ENCODE assay signal across 1 cellular context in the genomic region with DNA sequence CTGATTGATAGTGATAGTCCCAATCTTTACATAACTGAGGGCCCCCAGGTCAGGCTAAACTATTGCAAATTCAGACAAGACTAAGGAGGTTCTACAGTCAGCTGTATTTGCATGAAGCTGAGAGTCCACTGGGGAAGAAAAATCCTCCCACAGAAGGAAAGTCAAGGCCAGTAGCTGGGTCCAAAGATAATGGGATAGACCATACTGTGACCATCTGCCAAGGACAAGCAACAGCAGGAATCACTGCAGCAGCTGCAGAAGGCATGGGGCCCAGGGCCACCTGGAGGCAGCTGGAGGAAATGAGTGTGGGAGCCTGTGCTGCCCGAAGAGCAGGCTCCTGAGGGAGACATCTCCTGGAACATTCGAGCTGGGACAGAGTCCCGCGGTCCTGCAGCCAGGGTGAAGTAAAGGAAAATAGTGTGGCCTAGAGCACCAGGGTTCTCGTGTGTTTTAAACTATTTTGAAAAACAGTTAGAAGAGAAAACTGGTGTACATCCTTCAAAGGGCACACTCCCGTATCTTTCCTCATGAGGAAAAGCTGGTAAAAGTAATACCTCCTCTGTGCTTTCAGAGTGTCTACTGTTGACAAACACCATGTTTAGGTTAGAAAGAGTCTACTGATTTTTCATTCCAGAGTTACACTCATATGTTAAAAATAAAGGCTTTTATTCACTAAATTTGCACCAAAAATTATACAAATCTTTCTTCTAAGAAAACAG.
TF ChIP-seq lines count a peak whose summit lies in the region.

No MANE protein-coding gene starts in this region.

TF ChIP-seq in HepG2, 621 proteins besides CTCF, POLR2A, EP300 and RAD21 (continued from another document and continues in another):
- TF ChIP-seq, protein P1, sequence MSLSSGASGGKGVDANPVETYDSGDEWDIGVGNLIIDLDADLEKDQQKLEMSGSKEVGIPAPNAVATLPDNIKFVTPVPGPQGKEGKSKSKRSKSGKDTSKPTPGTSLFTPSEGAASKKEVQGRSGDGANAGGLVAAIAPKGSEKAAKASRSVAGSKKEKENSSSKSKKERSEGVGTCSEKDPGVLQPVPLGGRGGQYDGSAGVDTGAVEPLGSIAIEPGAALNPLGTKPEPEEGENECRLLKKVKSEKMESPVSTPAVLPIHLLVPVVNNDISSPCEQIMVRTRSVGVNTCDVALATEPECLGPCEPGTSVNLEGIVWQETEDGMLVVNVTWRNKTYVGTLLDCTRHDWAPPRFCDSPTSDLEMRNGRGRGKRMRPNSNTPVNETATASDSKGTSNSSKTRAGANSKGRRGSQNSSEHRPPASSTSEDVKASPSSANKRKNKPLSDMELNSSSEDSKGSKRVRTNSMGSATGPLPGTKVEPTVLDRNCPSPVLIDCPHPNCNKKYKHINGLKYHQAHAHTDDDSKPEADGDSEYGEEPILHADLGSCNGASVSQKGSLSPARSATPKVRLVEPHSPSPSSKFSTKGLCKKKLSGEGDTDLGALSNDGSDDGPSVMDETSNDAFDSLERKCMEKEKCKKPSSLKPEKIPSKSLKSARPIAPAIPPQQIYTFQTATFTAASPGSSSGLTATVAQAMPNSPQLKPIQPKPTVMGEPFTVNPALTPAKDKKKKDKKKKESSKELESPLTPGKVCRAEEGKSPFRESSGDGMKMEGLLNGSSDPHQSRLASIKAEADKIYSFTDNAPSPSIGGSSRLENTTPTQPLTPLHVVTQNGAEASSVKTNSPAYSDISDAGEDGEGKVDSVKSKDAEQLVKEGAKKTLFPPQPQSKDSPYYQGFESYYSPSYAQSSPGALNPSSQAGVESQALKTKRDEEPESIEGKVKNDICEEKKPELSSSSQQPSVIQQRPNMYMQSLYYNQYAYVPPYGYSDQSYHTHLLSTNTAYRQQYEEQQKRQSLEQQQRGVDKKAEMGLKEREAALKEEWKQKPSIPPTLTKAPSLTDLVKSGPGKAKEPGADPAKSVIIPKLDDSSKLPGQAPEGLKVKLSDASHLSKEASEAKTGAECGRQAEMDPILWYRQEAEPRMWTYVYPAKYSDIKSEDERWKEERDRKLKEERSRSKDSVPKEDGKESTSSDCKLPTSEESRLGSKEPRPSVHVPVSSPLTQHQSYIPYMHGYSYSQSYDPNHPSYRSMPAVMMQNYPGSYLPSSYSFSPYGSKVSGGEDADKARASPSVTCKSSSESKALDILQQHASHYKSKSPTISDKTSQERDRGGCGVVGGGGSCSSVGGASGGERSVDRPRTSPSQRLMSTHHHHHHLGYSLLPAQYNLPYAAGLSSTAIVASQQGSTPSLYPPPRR (CRISPR knock-in tag; IDR thresholded peaks at IDR 0.05; ENCODE audit: borderline replicate concordance) = peak; percentile 38; the same call in 1 of the 2 replicates
- no peak for TF ChIP-seq E2F5 (CRISPR knock-in tag; conservative IDR thresholded peaks at IDR 0.05)
- peak; percentile 38; the same call in 1 of the 2 replicates for TF ChIP-seq ZNF564 (CRISPR knock-in tag; IDR thresholded peaks at IDR 0.05)
- TF ChIP-seq ZNF550 (CRISPR knock-in tag; IDR thresholded peaks at IDR 0.05; ENCODE audit: borderline replicate concordance) = no peak
- TF ChIP-seq JUN (CRISPR knock-in tag; IDR thresholded peaks at IDR 0.05) = no peak
- no peak for TF ChIP-seq U2AF2 (IDR thresholded peaks at IDR 0.05; ENCODE audit: low read depth, low read length)
- TF ChIP-seq, protein P2, sequence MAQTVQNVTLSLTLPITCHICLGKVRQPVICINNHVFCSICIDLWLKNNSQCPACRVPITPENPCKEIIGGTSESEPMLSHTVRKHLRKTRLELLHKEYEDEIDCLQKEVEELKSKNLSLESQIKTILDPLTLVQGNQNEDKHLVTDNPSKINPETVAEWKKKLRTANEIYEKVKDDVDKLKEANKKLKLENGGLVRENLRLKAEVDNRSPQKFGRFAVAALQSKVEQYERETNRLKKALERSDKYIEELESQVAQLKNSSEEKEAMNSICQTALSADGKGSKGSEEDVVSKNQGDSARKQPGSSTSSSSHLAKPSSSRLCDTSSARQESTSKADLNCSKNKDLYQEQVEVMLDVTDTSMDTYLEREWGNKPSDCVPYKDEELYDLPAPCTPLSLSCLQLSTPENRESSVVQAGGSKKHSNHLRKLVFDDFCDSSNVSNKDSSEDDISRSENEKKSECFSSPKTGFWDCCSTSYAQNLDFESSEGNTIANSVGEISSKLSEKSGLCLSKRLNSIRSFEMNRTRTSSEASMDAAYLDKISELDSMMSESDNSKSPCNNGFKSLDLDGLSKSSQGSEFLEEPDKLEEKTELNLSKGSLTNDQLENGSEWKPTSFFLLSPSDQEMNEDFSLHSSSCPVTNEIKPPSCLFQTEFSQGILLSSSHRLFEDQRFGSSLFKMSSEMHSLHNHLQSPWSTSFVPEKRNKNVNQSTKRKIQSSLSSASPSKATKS (CRISPR knock-in tag; IDR thresholded peaks at IDR 0.05) = no peak
- TF ChIP-seq ZMAT5 (CRISPR knock-in tag; IDR thresholded peaks at IDR 0.05; ENCODE audit: borderline replicate concordance, low read depth) = no peak
- TF ChIP-seq SAP130 (CRISPR knock-in tag; IDR thresholded peaks at IDR 0.05; ENCODE audit: low read depth) = peak; percentile 65
- TF ChIP-seq KDM4B (CRISPR knock-in tag; IDR thresholded peaks at IDR 0.05) = peak; percentile 85; the same call in 1 of the 2 replicates
- TF ChIP-seq DRAP1 (CRISPR knock-in tag; IDR thresholded peaks at IDR 0.05) = peak; percentile 51; the same call in 1 of the 2 replicates
- TF ChIP-seq RBFOX2 (IDR thresholded peaks at IDR 0.05; ENCODE audit: low read depth, low read length) = no peak
- TF ChIP-seq MTF1 (CRISPR knock-in tag; IDR thresholded peaks at IDR 0.05) = no peak
- peak; percentile 93; the same call in 1 of the 2 replicates for TF ChIP-seq ZNF691 (CRISPR knock-in tag; IDR thresholded peaks at IDR 0.05; ENCODE audit: borderline replicate concordance, low read depth)
- TF ChIP-seq ZNF333 (CRISPR knock-in tag; IDR thresholded peaks at IDR 0.05; ENCODE audit: borderline replicate concordance) = no peak
- 0 out of 2 replicates have a peak, but pooled peaks have one; percentile 26 for TF ChIP-seq ZBTB42 (CRISPR knock-in tag; IDR thresholded peaks at IDR 0.05)
- TF ChIP-seq ZBTB10 (CRISPR knock-in tag; IDR thresholded peaks at IDR 0.05; ENCODE audit: borderline replicate concordance) = no peak
- no peak for TF ChIP-seq ZNF883 (CRISPR knock-in tag; IDR thresholded peaks at IDR 0.05; ENCODE audit: not compliant biosample characterization)
- TF ChIP-seq, protein P3, sequence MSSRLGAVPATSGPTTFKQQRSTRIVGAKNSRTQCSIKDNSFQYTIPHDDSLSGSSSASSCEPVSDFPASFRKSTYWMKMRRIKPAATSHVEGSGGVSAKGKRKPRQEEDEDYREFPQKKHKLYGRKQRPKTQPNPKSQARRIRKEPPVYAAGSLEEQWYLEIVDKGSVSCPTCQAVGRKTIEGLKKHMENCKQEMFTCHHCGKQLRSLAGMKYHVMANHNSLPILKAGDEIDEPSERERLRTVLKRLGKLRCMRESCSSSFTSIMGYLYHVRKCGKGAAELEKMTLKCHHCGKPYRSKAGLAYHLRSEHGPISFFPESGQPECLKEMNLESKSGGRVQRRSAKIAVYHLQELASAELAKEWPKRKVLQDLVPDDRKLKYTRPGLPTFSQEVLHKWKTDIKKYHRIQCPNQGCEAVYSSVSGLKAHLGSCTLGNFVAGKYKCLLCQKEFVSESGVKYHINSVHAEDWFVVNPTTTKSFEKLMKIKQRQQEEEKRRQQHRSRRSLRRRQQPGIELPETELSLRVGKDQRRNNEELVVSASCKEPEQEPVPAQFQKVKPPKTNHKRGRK (CRISPR knock-in tag; IDR thresholded peaks at IDR 0.05) = no peak
- no peak for TF ChIP-seq NFE2L2 (IDR thresholded peaks at IDR 0.05; ENCODE audit: low read length)
- TF ChIP-seq TP53 (CRISPR knock-in tag; conservative IDR thresholded peaks at IDR 0.05) = no peak
- no peak for TF ChIP-seq ZNF407 (CRISPR knock-in tag; IDR thresholded peaks at IDR 0.05; ENCODE audit: not compliant biosample characterization)
- no peak for TF ChIP-seq ZNF672 (CRISPR knock-in tag; IDR thresholded peaks at IDR 0.05)
- no peak for TF ChIP-seq KLF12 (CRISPR knock-in tag; IDR thresholded peaks at IDR 0.05; ENCODE audit: borderline replicate concordance)
- no peak; the same call in 1 of the 2 replicates for TF ChIP-seq ZNF33A (CRISPR knock-in tag; IDR thresholded peaks at IDR 0.05; ENCODE audit: borderline replicate concordance)
- no peak for TF ChIP-seq ZNF737 (CRISPR knock-in tag; IDR thresholded peaks at IDR 0.05; ENCODE audit: borderline replicate concordance)
- peak; percentile 52; the same call in 1 of the 2 replicates for TF ChIP-seq ZFX (CRISPR knock-in tag; IDR thresholded peaks at IDR 0.05; ENCODE audit: low read depth)
- TF ChIP-seq CENPT (CRISPR knock-in tag; IDR thresholded peaks at IDR 0.05; ENCODE audit: low read depth) = no peak
